Comparison of ENCODE assay signal across 8 cellular contexts in genomic region chr11:134331565-134332188, GRCh38. TPM values are rescaled to one million over a fixed set of nuclear protein-coding genes. Genes with fewer than 3 reads are reported as not detected.
A peak's percentile ranks its signal among the peaks of the same experiment; 100 is the strongest.
DNase-seq lines count a peak whose midpoint lies in the region; ATAC-seq and TF ChIP-seq lines count a peak whose summit lies in the region.

Gene GLB1L2 (plus strand): TSS chr11:134331988. CDS start chr11:134332062, 74 bp downstream.

- H3K27ac Mint-ChIP-seq in CD8-positive, alpha-beta memory T cell, result peak within 1 kb of the TSS in 7 of 8 donors; percentile 41 to 95 (median 83)

- H3K27me3 Mint-ChIP-seq in CD8-positive, alpha-beta memory T cell, result peaks cover 1 to 17% of the 10 kb centered on the region in 2 donors

- H3K36me3 ChIP-seq in CD8-positive, alpha-beta memory T cell (ENCODE audit: insufficient read depth, low read length), result no peaks in the 10 kb centered on the region
- H3K36me3 ChIP-seq in MG63 (no peaks in the 10 kb centered on the region), skeletal muscle satellite cell (ENCODE audit: insufficient read depth, low read length) (no peaks in the 10 kb centered on the region)

- no peak for TF ChIP-seq CTCF in astrocyte of the spinal cord (IDR thresholded peaks at IDR 0.05; ENCODE audit: low read depth, low read length)

- H3K4me2 ChIP-seq in skeletal muscle satellite cell (ENCODE audit: low read length), result peak within 1 kb of the TSS; percentile 74

- peaks cover 17% of the 10 kb centered on the region for H3K4me1 ChIP-seq in CD8-positive, alpha-beta memory T cell (ENCODE audit: insufficient read depth, low read length)
- peaks cover 4% of the 10 kb centered on the region for H3K4me1 ChIP-seq in skeletal muscle satellite cell (ENCODE audit: control insufficient read depth, insufficient read depth, low read length)

- no peaks in the 10 kb centered on the region for H3K9me3 Mint-ChIP-seq in CD8-positive, alpha-beta memory T cell

- H3K4me3 ChIP-seq in CD8-positive, alpha-beta memory T cell (ENCODE audit: low read length), result peak within 1 kb of the TSS; percentile 67
- H3K4me3 ChIP-seq in MG63, result peak within 1 kb of the TSS; percentile 40
- H3K4me3 ChIP-seq in astrocyte of the spinal cord (ENCODE audit: low read depth, low read length), result peak within 1 kb of the TSS; percentile 31
- H3K4me3 ChIP-seq in iPS-18c (ENCODE audit: insufficient read depth, low read depth, low read length), result peak within 1 kb of the TSS; percentile 69
- peak within 1 kb of the TSS; percentile 47 for H3K4me3 ChIP-seq in skeletal muscle satellite cell (ENCODE audit: low read length)

- DNase-seq in CD8-positive, alpha-beta memory T cell, result peak; percentile 74 to 84 (median 80)
- peak; percentile 49 for DNase-seq in MG63
- DNase-seq in T-helper 22 cell (ENCODE audit: low read depth), result peak; percentile 69
- DNase-seq in astrocyte of the spinal cord (ENCODE audit: low read depth, low spot score), result no peak

- POLR2A ChIA-PET in CD8-positive, alpha-beta memory T cell (lab: Charles Lee), result no interaction called here

- CTCF ChIA-PET in CD8-positive, alpha-beta memory T cell (lab: Charles Lee), result interaction anchor here (1.1 to 2.7 kb wide), 2 partner anchors 54 to 70 kb away, joined by 4 to 9 read pairs; no protein-coding TSS in a partner anchor

- ATAC-seq in GM21515 (IDR thresholded peaks at IDR 0.05; ENCODE audit: unreplicated experiment) (peak; percentile 77), GM19324 (IDR thresholded peaks at IDR 0.05; ENCODE audit: low FRiP score, unreplicated experiment) (no peak)

- no peaks in the 10 kb centered on the region for H3K27me3 ChIP-seq in CD8-positive, alpha-beta memory T cell (ENCODE audit: insufficient read depth, low read length, poor library complexity, severe bottlenecking)
- H3K27me3 ChIP-seq in MG63, result 0 out of 2 replicates have a peak, but pooled peaks cover 2% of the 10 kb centered on the region
- peaks cover 27% of the 10 kb centered on the region for H3K27me3 ChIP-seq in skeletal muscle satellite cell (ENCODE audit: control insufficient read depth, insufficient read depth, low read length)

- H3K27ac ChIP-seq in CD8-positive, alpha-beta memory T cell (ENCODE audit: low read depth, low read length), result no peak within 1 kb of the TSS

- no peaks in the 10 kb centered on the region for H3K9me3 ChIP-seq in CD8-positive, alpha-beta memory T cell (ENCODE audit: low read length)
- H3K9me3 ChIP-seq in MG63, result no peaks in the 10 kb centered on the region
- H3K9me3 ChIP-seq in iPS-18c (ENCODE audit: control insufficient read depth, insufficient read depth, low read length), result no peaks in the 10 kb centered on the region
- H3K9me3 ChIP-seq in skeletal muscle satellite cell (replicated peaks; ENCODE audit: low read length), result no peaks in the 10 kb centered on the region

- H3K9ac ChIP-seq in skeletal muscle satellite cell (ENCODE audit: low read depth, low read length), result no peak within 1 kb of the TSS

- in situ Hi-C loops in astrocyte of the spinal cord (cut with HindIII; ENCODE audit: low sequenced_read_pairs), result no loop called here

- H3K4me3 Mint-ChIP-seq in CD8-positive, alpha-beta memory T cell, result peak within 1 kb of the TSS; percentile 78 to 93 (median 87)

- H3K4me1 Mint-ChIP-seq in CD8-positive, alpha-beta memory T cell, result peaks cover 13 to 23% (median 20%) of the 10 kb centered on the region in 3 donors

- H3K36me3 Mint-ChIP-seq in CD8-positive, alpha-beta memory T cell, result no peaks in the 10 kb centered on the region

RNA-seq across cellular contexts. Expression of gene GLB1L2, which starts in this region (rescaled TPM):
- total RNA-seq in CD8-positive, alpha-beta memory T cell, result 1 to 10 TPM; 8.6 to 9.5 TPM
- polyA plus RNA-seq in CD8-positive, alpha-beta memory T cell, result 0.70 TPM
- 11.6 and 15.0 TPM in 2 replicates for total RNA-seq in MG63 (2014; rRNA removed; shearing (Covaris generic); ENCODE audit: low replicate concordance)
- total RNA-seq in skeletal muscle satellite cell (2012; rRNA removed), result 0.76 and 1.3 TPM in 2 replicates
